ENCODE assay signal across 8 cellular contexts in genomic region chr3:66428733-66429132, GRCh38.
DNase-seq lines count a peak whose midpoint lies in the region; ATAC-seq lines count a peak whose summit lies in the region.

No MANE protein-coding gene starts in this region.

- H3K4me1 Mint-ChIP-seq in T-helper 2 cell treated with Interferon-gamma antibody and Interleukin-4, amounts not matched to agents 5 μg/mL and 100 μg/mL, for 36 hours (ENCODE audit: low read depth), result peaks cover 22% of the 10 kb centered on the region

- no peak overlapping the region for H3K4me3 Mint-ChIP-seq in T-helper 2 cell treated with Interferon-gamma antibody and Interleukin-4, amounts not matched to agents 5 μg/mL and 100 μg/mL, for 36 hours

- DNase-seq in Daoy (ENCODE audit: low read depth) (peak; percentile 92), NCI-H446 treated with DMSO at 0.1 percent for 48 hours (lab: John Stamatoyannopoulos, UW) (peak; percentile 75), dermis microvascular lymphatic vessel endothelial cell (ENCODE audit: low read depth in 2 of 2) (peak; percentile 98 to 99), midbrain (lab: John Stamatoyannopoulos, UW) (peak; percentile 57), T-helper 2 cell (no peak)
- no peak for DNase-seq in T-helper 2 cell treated with Interferon-gamma antibody and Interleukin-4, amounts not matched to agents 5 μg/mL and 100 μg/mL, for 36 hours (ENCODE audit: low spot score)

- H3K9me3 Mint-ChIP-seq in T-helper 2 cell treated with Interferon-gamma antibody and Interleukin-4, amounts not matched to agents 5 μg/mL and 100 μg/mL, for 36 hours, result peaks cover 5% of the 10 kb centered on the region

- peaks cover 20% of the 10 kb centered on the region for H3K36me3 Mint-ChIP-seq in T-helper 2 cell treated with Interferon-gamma antibody and Interleukin-4, amounts not matched to agents 5 μg/mL and 100 μg/mL, for 36 hours (ENCODE audit: low read depth)

- H3K27me3 Mint-ChIP-seq in T-helper 2 cell treated with Interferon-gamma antibody and Interleukin-4, amounts not matched to agents 5 μg/mL and 100 μg/mL, for 36 hours (ENCODE audit: low read depth), result no peaks in the 10 kb centered on the region

- ATAC-seq in GM21619 (IDR thresholded peaks at IDR 0.05; ENCODE audit: unreplicated experiment), result no peak
- no peak for ATAC-seq in HG03045 (IDR thresholded peaks at IDR 0.05; ENCODE audit: unreplicated experiment)

- no peak overlapping the region for H3K27ac Mint-ChIP-seq in T-helper 2 cell treated with Interferon-gamma antibody and Interleukin-4, amounts not matched to agents 5 μg/mL and 100 μg/mL, for 36 hours

Comparison
In these comparisons a context has a peak if more than half of its experiments do, and no peak if none do; other contexts are left out.
1. DNase-seq: peak in Daoy (single experiment), NCI-H446 treated with DMSO at 0.1 percent for 48 hours (single experiment), dermis microvascular lymphatic vessel endothelial cell (2 of 2) and midbrain (single experiment); none in T-helper 2 cell treated with Interferon-gamma antibody and Interleukin-4, amounts not matched to agents 5 μg/mL and 100 μg/mL, for 36 hours (single experiment) and T-helper 2 cell (0 of 5).